In the genomic region with DNA sequence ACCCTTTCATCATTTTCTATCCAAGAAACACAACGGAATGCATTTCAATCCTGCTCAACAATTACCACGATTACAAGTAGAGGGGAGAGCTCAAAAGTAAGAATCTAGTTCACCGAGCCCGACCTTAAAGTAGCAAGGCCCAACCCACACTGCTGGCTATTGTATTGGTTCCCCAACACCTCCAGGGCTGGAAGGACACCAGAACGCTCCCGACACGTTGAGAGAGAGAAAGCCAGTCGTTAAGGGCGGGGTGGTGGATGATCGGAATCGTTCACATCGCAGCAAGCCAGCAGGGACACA, we compare ENCODE assay signal across 1 cellular context.
TF ChIP-seq lines count a peak whose summit lies in the region.

No MANE protein-coding gene starts in this region.

TF ChIP-seq in GM12878, 131 proteins besides CTCF, POLR2A, EP300 and RAD21 (continued from another document):
- TF ChIP-seq, protein P1, sequence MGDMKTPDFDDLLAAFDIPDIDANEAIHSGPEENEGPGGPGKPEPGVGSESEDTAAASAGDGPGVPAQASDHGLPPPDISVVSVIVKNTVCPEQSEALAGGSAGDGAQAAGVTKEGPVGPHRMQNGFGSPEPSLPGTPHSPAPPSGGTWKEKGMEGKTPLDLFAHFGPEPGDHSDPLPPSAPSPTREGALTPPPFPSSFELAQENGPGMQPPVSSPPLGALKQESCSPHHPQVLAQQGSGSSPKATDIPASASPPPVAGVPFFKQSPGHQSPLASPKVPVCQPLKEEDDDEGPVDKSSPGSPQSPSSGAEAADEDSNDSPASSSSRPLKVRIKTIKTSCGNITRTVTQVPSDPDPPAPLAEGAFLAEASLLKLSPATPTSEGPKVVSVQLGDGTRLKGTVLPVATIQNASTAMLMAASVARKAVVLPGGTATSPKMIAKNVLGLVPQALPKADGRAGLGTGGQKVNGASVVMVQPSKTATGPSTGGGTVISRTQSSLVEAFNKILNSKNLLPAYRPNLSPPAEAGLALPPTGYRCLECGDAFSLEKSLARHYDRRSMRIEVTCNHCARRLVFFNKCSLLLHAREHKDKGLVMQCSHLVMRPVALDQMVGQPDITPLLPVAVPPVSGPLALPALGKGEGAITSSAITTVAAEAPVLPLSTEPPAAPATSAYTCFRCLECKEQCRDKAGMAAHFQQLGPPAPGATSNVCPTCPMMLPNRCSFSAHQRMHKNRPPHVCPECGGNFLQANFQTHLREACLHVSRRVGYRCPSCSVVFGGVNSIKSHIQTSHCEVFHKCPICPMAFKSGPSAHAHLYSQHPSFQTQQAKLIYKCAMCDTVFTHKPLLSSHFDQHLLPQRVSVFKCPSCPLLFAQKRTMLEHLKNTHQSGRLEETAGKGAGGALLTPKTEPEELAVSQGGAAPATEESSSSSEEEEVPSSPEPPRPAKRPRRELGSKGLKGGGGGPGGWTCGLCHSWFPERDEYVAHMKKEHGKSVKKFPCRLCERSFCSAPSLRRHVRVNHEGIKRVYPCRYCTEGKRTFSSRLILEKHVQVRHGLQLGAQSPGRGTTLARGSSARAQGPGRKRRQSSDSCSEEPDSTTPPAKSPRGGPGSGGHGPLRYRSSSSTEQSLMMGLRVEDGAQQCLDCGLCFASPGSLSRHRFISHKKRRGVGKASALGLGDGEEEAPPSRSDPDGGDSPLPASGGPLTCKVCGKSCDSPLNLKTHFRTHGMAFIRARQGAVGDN (IDR thresholded peaks at IDR 0.05) = no peak
- TF ChIP-seq SRF (IDR thresholded peaks at IDR 0.05; ENCODE audit: low read depth in 2 of 2, low read length in 2 of 2) (no peak), BRCA1 (IDR thresholded peaks at IDR 0.05; ENCODE audit: low read depth, low read length) (no peak), CHD1 (IDR thresholded peaks at IDR 0.05; ENCODE audit: low read depth, low read length) (no peak), ZNF622 (IDR thresholded peaks at IDR 0.05) (no peak), KLF5 (IDR thresholded peaks at IDR 0.05; ENCODE audit: partially characterized antibody) (no peak), MEF2A (IDR thresholded peaks at IDR 0.05; ENCODE audit: insufficient read depth, low read depth, low read length) (no peak)
- TF ChIP-seq, protein P2, sequence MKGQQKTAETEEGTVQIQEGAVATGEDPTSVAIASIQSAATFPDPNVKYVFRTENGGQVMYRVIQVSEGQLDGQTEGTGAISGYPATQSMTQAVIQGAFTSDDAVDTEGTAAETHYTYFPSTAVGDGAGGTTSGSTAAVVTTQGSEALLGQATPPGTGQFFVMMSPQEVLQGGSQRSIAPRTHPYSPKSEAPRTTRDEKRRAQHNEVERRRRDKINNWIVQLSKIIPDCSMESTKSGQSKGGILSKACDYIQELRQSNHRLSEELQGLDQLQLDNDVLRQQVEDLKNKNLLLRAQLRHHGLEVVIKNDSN (IDR thresholded peaks at IDR 0.05; ENCODE audit: borderline replicate concordance, extremely low read length, insufficient read depth, low read depth, low read length) = no peak
- TF ChIP-seq, protein P3, sequence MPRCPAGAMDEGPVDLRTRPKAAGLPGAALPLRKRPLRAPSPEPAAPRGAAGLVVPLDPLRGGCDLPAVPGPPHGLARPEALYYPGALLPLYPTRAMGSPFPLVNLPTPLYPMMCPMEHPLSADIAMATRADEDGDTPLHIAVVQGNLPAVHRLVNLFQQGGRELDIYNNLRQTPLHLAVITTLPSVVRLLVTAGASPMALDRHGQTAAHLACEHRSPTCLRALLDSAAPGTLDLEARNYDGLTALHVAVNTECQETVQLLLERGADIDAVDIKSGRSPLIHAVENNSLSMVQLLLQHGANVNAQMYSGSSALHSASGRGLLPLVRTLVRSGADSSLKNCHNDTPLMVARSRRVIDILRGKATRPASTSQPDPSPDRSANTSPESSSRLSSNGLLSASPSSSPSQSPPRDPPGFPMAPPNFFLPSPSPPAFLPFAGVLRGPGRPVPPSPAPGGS (IDR thresholded peaks at IDR 0.05; ENCODE audit: borderline replicate concordance, insufficient read depth, low read depth, low read length, poor library complexity, severe bottlenecking) = no peak
